2 cellular contexts compared by ENCODE assay signal in genomic region chr9:133239533-133240090, GRCh38.
TF ChIP-seq lines count a peak whose summit lies in the region.

No MANE protein-coding gene starts in this region.

TF ChIP-seq in SK-N-SH, 30 proteins besides CTCF, POLR2A, EP300 and RAD21 (continued from another document):
- TF ChIP-seq USF1 (IDR thresholded peaks at IDR 0.05; ENCODE audit: borderline replicate concordance, low read depth) (no peak), FOXJ3 (CRISPR knock-in tag; IDR thresholded peaks at IDR 0.05) (no peak), TAF1 (IDR thresholded peaks at IDR 0.05; ENCODE audit: borderline replicate concordance, low read depth, low read length) (no peak), GATA2 (CRISPR knock-in tag; IDR thresholded peaks at IDR 0.05) (no peak), ZBTB33 (IDR thresholded peaks at IDR 0.05; ENCODE audit: borderline replicate concordance, low read depth) (no peak), MEF2A (IDR thresholded peaks at IDR 0.05; ENCODE audit: borderline replicate concordance, low read depth) (no peak)

TF ChIP-seq in SK-N-SH treated with all-trans-retinoic acid at 6 μM for 48 hours, 23 proteins besides CTCF, POLR2A, EP300 and RAD21 (continued from another document):
- TF ChIP-seq POU6F1 (CRISPR knock-in tag; IDR thresholded peaks at IDR 0.05; ENCODE audit: borderline replicate concordance, low read depth) (no peak), ESRRG (CRISPR knock-in tag; IDR thresholded peaks at IDR 0.05) (no peak)
